In the genomic region with DNA sequence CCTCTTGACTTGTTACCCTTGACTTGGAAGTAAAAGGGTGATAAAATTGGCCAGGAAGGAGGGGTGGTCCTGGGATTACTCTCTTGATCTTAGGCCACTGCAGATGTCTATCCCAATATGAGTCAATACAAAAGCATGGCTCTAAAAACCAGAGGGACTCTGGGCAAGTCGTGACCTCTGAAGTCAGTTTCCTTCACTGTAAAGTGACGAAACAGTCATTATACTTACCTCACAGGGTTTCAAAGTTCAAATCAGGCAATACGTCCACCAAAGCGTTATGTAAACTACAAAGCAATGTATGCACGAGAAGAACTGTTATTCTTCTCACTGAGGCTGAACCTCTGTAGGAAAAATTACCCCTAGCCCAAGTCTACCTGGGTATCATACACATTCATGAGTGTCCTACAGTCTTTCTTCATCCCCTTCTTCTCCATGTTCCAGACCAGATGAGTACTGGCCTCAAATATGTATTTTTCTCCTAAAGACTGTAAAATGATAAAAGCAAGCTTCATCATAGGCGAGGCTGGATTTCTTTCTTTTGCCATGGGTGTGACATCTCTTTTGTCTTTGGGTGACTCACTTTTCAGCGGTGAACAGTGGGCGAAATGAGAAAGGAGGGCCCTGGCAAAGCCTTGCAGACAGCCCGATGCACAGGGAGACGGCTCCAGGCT, we compare ENCODE assay signal across 13 cellular contexts. TPM values are rescaled to one million over a fixed set of nuclear protein-coding genes. Genes with fewer than 3 reads are reported as not detected.
A peak's percentile ranks its signal among the peaks of the same experiment; 100 is the strongest.
DNase-seq lines count a peak whose midpoint lies in the region; ATAC-seq and TF ChIP-seq lines count a peak whose summit lies in the region.
"Had no signal": no experiment of that assay in that cellular context is flagged by ENCODE, and none has a peak within 500 bp of the region (broad histone marks: within the 10 kb centered on the region; RNA-seq: fewer than 3 reads in every experiment).

No MANE protein-coding gene starts in this region.

- peaks cover 84% of the 10 kb centered on the region for H3K36me3 ChIP-seq in suprapubic skin
- H3K36me3 ChIP-seq in OCI-LY7 (ENCODE audit: insufficient read depth, low read length): peaks cover 69% of the 10 kb centered on the region

- CTCF ChIA-PET in OCI-LY7 (lab: Charles Lee; ENCODE audit: unreplicated experiment): interaction anchor here (1.0 kb wide), 1 partner anchor 118 kb away, joined by 3 read pairs; no protein-coding TSS in a partner anchor

- H3K27ac ChIP-seq in suprapubic skin (peak overlapping the region; percentile 24), OCI-LY7 (ENCODE audit: low read depth, low read length, poor library complexity, severe bottlenecking) (no peak overlapping the region)
- H3K27ac ChIP-seq: parathyroid adenoma had no signal

- H3K9me3 ChIP-seq in suprapubic skin (no peaks in the 10 kb centered on the region), OCI-LY7 (ENCODE audit: low read length) (no peaks in the 10 kb centered on the region)

- no peaks in the 10 kb centered on the region for H3K9me3 Mint-ChIP-seq in activated naive CD8-positive, alpha-beta T cell (ENCODE audit: low read depth)
- no peaks in the 10 kb centered on the region for H3K9me3 Mint-ChIP-seq in activated naive CD8-positive, alpha-beta T cell treated with anti-CD3 and anti-CD28 coated beads, Interleukin-2, amount 50 U/mL, for 24 hours
- no peaks in the 10 kb centered on the region for H3K9me3 Mint-ChIP-seq in brain
- H3K9me3 Mint-ChIP-seq: activated naive CD4-positive, alpha-beta T cell treated with anti-CD3 and anti-CD28 coated beads, Interleukin-2, amount 50 U/mL, for 72 hours; HFFc6 had no signal

- H2AFZ ChIP-seq in OCI-LY7 (ENCODE audit: low read length): no peak overlapping the region
- H2AFZ ChIP-seq: parathyroid adenoma had no signal

- no peaks in the 10 kb centered on the region for H3K27me3 Mint-ChIP-seq in activated naive CD8-positive, alpha-beta T cell
- H3K27me3 Mint-ChIP-seq in activated naive CD8-positive, alpha-beta T cell treated with anti-CD3 and anti-CD28 coated beads, Interleukin-2, amount 50 U/mL, for 24 hours: no peaks in the 10 kb centered on the region
- no peaks in the 10 kb centered on the region for H3K27me3 Mint-ChIP-seq in brain

- peak overlapping the region; percentile 29 for H3K27ac Mint-ChIP-seq in activated naive CD8-positive, alpha-beta T cell
- no peak overlapping the region for H3K27ac Mint-ChIP-seq in activated naive CD8-positive, alpha-beta T cell treated with anti-CD3 and anti-CD28 coated beads, Interleukin-2, amount 50 U/mL, for 24 hours
- peak overlapping the region in 4 of 5 experiments; percentile 14 to 85 (median 53) for H3K27ac Mint-ChIP-seq in brain

- no peak overlapping the region for H3K4me3 ChIP-seq in suprapubic skin
- H3K4me3 ChIP-seq in OCI-LY7 (ENCODE audit: low read depth, low read length, poor library complexity, severe bottlenecking): no peak overlapping the region

- POLR2A ChIA-PET in OCI-LY7 (lab: Charles Lee): no interaction called here

- peaks cover 8% of the 10 kb centered on the region for H3K36me3 Mint-ChIP-seq in activated naive CD8-positive, alpha-beta T cell
- H3K36me3 Mint-ChIP-seq in activated naive CD8-positive, alpha-beta T cell treated with anti-CD3 and anti-CD28 coated beads, Interleukin-2, amount 50 U/mL, for 24 hours (ENCODE audit: low read depth): peaks cover 31% of the 10 kb centered on the region
- peaks cover 77% of the 10 kb centered on the region for H3K36me3 Mint-ChIP-seq in brain

- peaks cover 6% of the 10 kb centered on the region for H3K4me1 ChIP-seq in suprapubic skin
- peaks cover 19% of the 10 kb centered on the region for H3K4me1 ChIP-seq in OCI-LY7 (ENCODE audit: insufficient read depth, low read length, poor library complexity, severe bottlenecking)
- H3K4me1 ChIP-seq: parathyroid adenoma had no signal

- H3K27me3 ChIP-seq in suprapubic skin: no peaks in the 10 kb centered on the region

- intact Hi-C loops in OCI-LY7 (cut with micrococcal nuclease; ENCODE audit: unreplicated experiment): no loop called here

- no peaks in the 10 kb centered on the region for H4K20me1 ChIP-seq in OCI-LY7 (ENCODE audit: insufficient read depth, low read length)

- TF ChIP-seq POLR2A in suprapubic skin (IDR thresholded peaks at IDR 0.05): no peak

- no peak for ATAC-seq in activated naive CD8-positive, alpha-beta T cell treated with anti-CD3 and anti-CD28 coated beads, Interleukin-2, amount 50 U/mL, for 24 hours
- no peak for ATAC-seq in GM19455 (IDR thresholded peaks at IDR 0.05; ENCODE audit: unreplicated experiment)
- ATAC-seq: activated naive CD4-positive, alpha-beta T cell treated with anti-CD3 and anti-CD28 coated beads, Interleukin-2, amount 50 U/mL, for 72 hours had no signal

- TF ChIP-seq EP300 in suprapubic skin (IDR thresholded peaks at IDR 0.05): no peak

- WGBS in suprapubic skin: 81% methylated on average over 10 of the region's 10 CpGs

- no peaks in the 10 kb centered on the region for H3K4me1 Mint-ChIP-seq in activated naive CD8-positive, alpha-beta T cell (ENCODE audit: low read depth)
- no peaks in the 10 kb centered on the region for H3K4me1 Mint-ChIP-seq in activated naive CD8-positive, alpha-beta T cell treated with anti-CD3 and anti-CD28 coated beads, Interleukin-2, amount 50 U/mL, for 24 hours
- H3K4me1 Mint-ChIP-seq in brain: no peaks in the 10 kb centered on the region

- H3K4me3 Mint-ChIP-seq in activated naive CD8-positive, alpha-beta T cell: no peak overlapping the region
- no peak overlapping the region for H3K4me3 Mint-ChIP-seq in activated naive CD8-positive, alpha-beta T cell treated with anti-CD3 and anti-CD28 coated beads, Interleukin-2, amount 50 U/mL, for 24 hours
- no peak overlapping the region for H3K4me3 Mint-ChIP-seq in brain
- H3K4me3 Mint-ChIP-seq: HFFc6 had no signal

- no peaks in the 10 kb centered on the region for H3K79me2 ChIP-seq in OCI-LY7 (ENCODE audit: insufficient read depth, low read depth, low read length)
- H3K79me2 ChIP-seq: parathyroid adenoma had no signal

- DNase-seq in activated naive CD8-positive, alpha-beta T cell treated with anti-CD3 and anti-CD28 coated beads, Interleukin-2, amount 50 U/mL, for 24 hours: no peak
- DNase-seq in glomerular visceral epithelial cell (ENCODE audit: extremely low spot score) (peak; percentile 29), suprapubic skin (ENCODE audit: low spot score in 2 of 2) (no peak), NAMALWA (ENCODE audit: low spot score) (no peak), OCI-LY7 (ENCODE audit: low spot score) (no peak)
- DNase-seq: HFFc6, NCI-H1092 treated with DMSO at 0.1 percent for 48 hours, NCI-H2171 treated with DMSO at 0.1 percent for 48 hours had no signal

- TF ChIP-seq CTCF in brain (conservative IDR thresholded peaks at IDR 0.05) (no peak), suprapubic skin (IDR thresholded peaks at IDR 0.05) (no peak), OCI-LY7 (conservative IDR thresholded peaks at IDR 0.05; ENCODE audit: low read length) (no peak)

- no peak overlapping the region for H3K4me2 ChIP-seq in OCI-LY7 (ENCODE audit: low read length)

- no TSS peak for BruUV-seq in OCI-LY7 (replicated peaks; lab: Mats Ljungman, UMichigan)

- H3K9me2 ChIP-seq in OCI-LY7 (ENCODE audit: insufficient read depth, low read length): no peaks in the 10 kb centered on the region

RNA-seq across cellular contexts. Expression of gene CLEC18B, which starts 34.5 kb away (rescaled TPM):
- polyA plus RNA-seq in brain (ENCODE audit: insufficient read depth, low read depth, low replicate concordance): 4.3 TPM
- total RNA-seq in suprapubic skin: under 1 TPM in 1 of 4 donors, not detected in 3; 0.72 TPM
- 0.21 and 0.79 TPM in 2 replicates for total RNA-seq in OCI-LY7 (2014; rRNA removed; shearing (Covaris generic))
- total RNA-seq in OCI-LY7 (2022): 0.20 TPM in 1 of 2 replicates, not detected in the other
